8 cellular contexts compared by ENCODE assay signal in the genomic region with DNA sequence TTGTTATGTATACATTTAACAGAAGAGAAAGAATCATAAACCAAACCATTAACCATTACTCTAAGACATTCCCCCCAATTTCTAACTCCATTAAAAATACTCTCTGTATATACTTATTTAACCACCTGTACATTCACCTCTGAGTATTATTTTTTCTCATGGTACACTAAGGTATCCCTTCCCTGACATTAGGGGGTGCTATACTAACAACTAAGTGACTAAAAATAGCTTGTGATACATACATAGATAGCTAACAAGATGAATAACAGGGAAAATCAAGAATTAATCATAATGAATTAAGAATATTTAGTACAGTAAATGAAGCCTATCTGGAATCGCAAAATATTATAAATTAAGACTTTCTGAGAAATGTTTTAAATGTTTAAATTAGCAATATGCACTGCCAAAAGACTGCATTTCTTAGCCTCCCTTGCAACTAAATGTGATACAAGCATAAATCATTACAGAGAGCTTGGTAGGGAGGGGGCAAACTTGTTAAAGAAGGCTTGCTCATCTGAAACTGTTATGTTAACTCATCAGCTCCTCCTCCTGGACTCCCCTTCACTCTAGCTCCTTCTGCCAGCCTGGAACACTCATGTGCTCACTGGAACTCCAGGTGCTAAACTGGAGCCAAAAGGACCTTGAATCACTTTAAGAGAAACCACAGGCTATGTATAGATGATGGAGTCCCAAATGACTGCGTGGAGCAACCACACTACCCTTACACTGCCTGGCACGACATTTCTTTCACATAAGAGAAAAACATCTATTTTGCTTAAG. TPM values are rescaled to one million over a fixed set of nuclear protein-coding genes. Genes with fewer than 3 reads are reported as not detected.
A peak's percentile ranks its signal among the peaks of the same experiment; 100 is the strongest.
DNase-seq lines count a peak whose midpoint lies in the region; ATAC-seq and TF ChIP-seq lines count a peak whose summit lies in the region.

No MANE protein-coding gene starts in this region.

- H3K27ac ChIP-seq in KMS-11 = no peak overlapping the region
- no peak overlapping the region for H3K27ac ChIP-seq in VCaP
- no peak overlapping the region for H3K27ac ChIP-seq in aorta (ENCODE audit: low read depth in 1 of 2, low read length in 2 of 2)

- no peak overlapping the region for H3K9ac ChIP-seq in KMS-11

- H4K20me1 ChIP-seq in KMS-11 (ENCODE audit: insufficient read depth) = no peaks in the 10 kb centered on the region

- TF ChIP-seq CTCF in KMS-11 (conservative IDR thresholded peaks at IDR 0.05; ENCODE audit: low read depth, low read length) (peak; percentile 67), VCaP (conservative IDR thresholded peaks at IDR 0.05) (peak; percentile 73)

- H3K27me3 Mint-ChIP-seq in activated CD4-positive, alpha-beta T cell treated with anti-CD3 and anti-CD28 coated beads for 36 hours = no peaks in the 10 kb centered on the region

- POLR2A ChIA-PET in activated CD4-positive, alpha-beta T cell treated with anti-CD3 and anti-CD28 coated beads for 36 hours (lab: Charles Lee) = interaction anchor here (0.6 kb wide), 1 partner anchor 405 kb away, joined by 3 read pairs; no protein-coding TSS in a partner anchor

- H3K36me3 Mint-ChIP-seq in activated CD4-positive, alpha-beta T cell treated with anti-CD3 and anti-CD28 coated beads for 36 hours (ENCODE audit: low read depth) = peaks cover 31% of the 10 kb centered on the region

- CTCF ChIA-PET in activated CD4-positive, alpha-beta T cell treated with anti-CD3 and anti-CD28 coated beads for 36 hours (lab: Charles Lee) = interaction anchor here (0.6 to 1.9 kb wide), 18 partner anchors 9 to 212 kb away, joined by 3 to 14 read pairs (median 4); a partner anchor contains a TSS

- H3K9me3 Mint-ChIP-seq in activated CD4-positive, alpha-beta T cell treated with anti-CD3 and anti-CD28 coated beads for 36 hours (ENCODE audit: low read depth) = no peaks in the 10 kb centered on the region

- DNase-seq in activated CD4-positive, alpha-beta T cell treated with anti-CD3 and anti-CD28 coated beads for 36 hours = no peak
- DNase-seq in activated CD4-positive, alpha-beta T cell treated with anti-CD3 and anti-CD28 coated beads, Interleukin-2, amount 50 U/mL, for 48 hours = no peak
- DNase-seq in left kidney (ENCODE audit: low read depth, low spot score) = peak; percentile 32
- DNase-seq in aorta = no peak
- DNase-seq in stimulated activated CD4-positive, alpha-beta T cell treated with anti-CD3 and anti-CD28 coated beads, Interleukin-4, amount 100 ng/mL, for 24 hours = no peak

- H3K4me1 Mint-ChIP-seq in activated CD4-positive, alpha-beta T cell treated with anti-CD3 and anti-CD28 coated beads for 36 hours = peaks cover 8% of the 10 kb centered on the region

- no peaks in the 10 kb centered on the region for H3K4me1 ChIP-seq in KMS-11 (ENCODE audit: low read depth, poor library complexity, severe bottlenecking)
- H3K4me1 ChIP-seq in aorta (ENCODE audit: control insufficient read depth in 1 of 2, insufficient read depth in 2 of 2, low read length in 2 of 2) = no peaks in the 10 kb centered on the region

- no peak overlapping the region for H3K27ac Mint-ChIP-seq in activated CD4-positive, alpha-beta T cell treated with anti-CD3 and anti-CD28 coated beads for 36 hours

- ATAC-seq in activated CD4-positive, alpha-beta T cell treated with anti-CD3 and anti-CD28 coated beads for 36 hours = peak; percentile 91
- ATAC-seq in GM21528 (IDR thresholded peaks at IDR 0.05; ENCODE audit: low FRiP score, unreplicated experiment) = peak; percentile 79
- ATAC-seq in aorta (ENCODE audit: low FRiP score) = no peak

- no peak overlapping the region for H3K4me2 ChIP-seq in KMS-11

- no peaks in the 10 kb centered on the region for H3K9me3 ChIP-seq in aorta (ENCODE audit: control insufficient read depth, low read length)

- no peak overlapping the region for H2AFZ ChIP-seq in KMS-11 (ENCODE audit: low read depth)

- H3K79me2 ChIP-seq in KMS-11 (ENCODE audit: insufficient read depth, low read depth) = no peaks in the 10 kb centered on the region

- H3K36me3 ChIP-seq in KMS-11 (ENCODE audit: insufficient read depth) (no peaks in the 10 kb centered on the region), aorta (ENCODE audit: control insufficient read depth in 1 of 2, insufficient read depth in 2 of 2, low read length in 1 of 2) (peaks cover 7 to 9% of the 10 kb centered on the region in 2 donors)

- 89 to 91% methylated on average over 3 of the region's 3 CpGs for WGBS in aorta, 2 donors

- no peak overlapping the region for H3K4me3 ChIP-seq in KMS-11 (IDR thresholded peaks at IDR 0.05; ENCODE audit: insufficient read depth, low read depth, low read length)
- H3K4me3 ChIP-seq in aorta (ENCODE audit: low read length in 2 of 2) = no peak overlapping the region

- intact Hi-C loops in activated CD4-positive, alpha-beta T cell treated with anti-CD3 and anti-CD28 coated beads for 36 hours (cut with DNase I, micrococcal nuclease) = loop anchor here (1.0 to 5.0 kb wide), 2 partner anchors 103 to 143 kb away; no protein-coding TSS in a partner anchor
- intact Hi-C loops in aorta (cut with DNase I) = no loop called here

- no peak overlapping the region for H3K4me3 Mint-ChIP-seq in activated CD4-positive, alpha-beta T cell treated with anti-CD3 and anti-CD28 coated beads for 36 hours

- no peaks in the 10 kb centered on the region for H3K27me3 ChIP-seq in KMS-11 (ENCODE audit: insufficient read depth, low read depth)
- no peaks in the 10 kb centered on the region for H3K27me3 ChIP-seq in aorta (ENCODE audit: control insufficient read depth in 1 of 2, insufficient read depth in 2 of 2, low read length in 1 of 2)

RNA-seq across cellular contexts. Expression of a gene that starts 14.9 kb away (rescaled TPM):
- 10 to 100 TPM; 29.5 to 31.6 TPM for total RNA-seq in activated CD4-positive, alpha-beta T cell treated with anti-CD3 and anti-CD28 coated beads for 36 hours
- 10 to 100 TPM; 41.0 to 54.1 TPM for total RNA-seq in aorta
- polyA plus RNA-seq in aorta = 10 to 100 TPM; 23.7 to 29.2 TPM

Comparison
In these comparisons a context has a peak if more than half of its experiments do, and no peak if none do; other contexts are left out.
1. intact Hi-C loops: an anchor here in activated CD4-positive, alpha-beta T cell treated with anti-CD3 and anti-CD28 coated beads for 36 hours (1.0 to 5.0 kb wide); none called in aorta.